ENCODE assay signal across 9 cellular contexts in genomic region chr7:100044719-100045118, GRCh38. TPM values are rescaled to one million over a fixed set of nuclear protein-coding genes. Genes with fewer than 3 reads are reported as not detected.
DNase-seq lines count a peak whose midpoint lies in the region; ATAC-seq, FAIRE-seq and TF ChIP-seq lines count a peak whose summit lies in the region.
"Had no signal": no experiment of that assay in that cellular context is flagged by ENCODE, and none has a peak within 500 bp of the region (broad histone marks: within the 10 kb centered on the region; RNA-seq: fewer than 3 reads in every experiment).

No MANE protein-coding gene starts in this region.

- H3K9me3 Mint-ChIP-seq in Caco-2 (ENCODE audit: unreplicated experiment) = peaks cover 5% of the 10 kb centered on the region
- no peaks in the 10 kb centered on the region for H3K9me3 Mint-ChIP-seq in stimulated activated naive CD8-positive, alpha-beta T cell treated with anti-CD3 and anti-CD28 coated beads, Interleukin-15, amount 100 ng/mL, for 72 hours
- H3K9me3 Mint-ChIP-seq: activated T-cell treated with anti-CD3 and anti-CD28 coated beads, Interleukin-2, amount 50 U/mL, for 4 hours had no signal

- POLR2A ChIA-PET in Caco-2 (lab: Charles Lee) (no interaction called here), HepG2 (lab: Yijun Ruan, JAX) (interaction anchor here (1.0 to 1.8 kb wide), 2 partner anchors 29 to 41 kb away, joined by 3 read pairs; partner anchors contain the start of gene ZKSCAN1)

- H3K36me3 ChIP-seq in Caco-2 (ENCODE audit: control insufficient read depth, insufficient read depth, low read length) (no peaks in the 10 kb centered on the region), HepG2 (replicated peaks in 1 of 2; ENCODE audit: control insufficient read depth in 1 of 2, insufficient read depth in 2 of 2, low read length in 2 of 2) (no peaks in the 10 kb centered on the region)

- TF ChIP-seq EP300 in HepG2 (IDR thresholded peaks at IDR 0.05; ENCODE audit: low read depth in 2 of 2, low read length in 2 of 2) = no peak
- no peak for TF ChIP-seq EP300 in HepG2 (CRISPR knock-in tag; IDR thresholded peaks at IDR 0.05; ENCODE audit: borderline replicate concordance)

- TF ChIP-seq CTCF in Caco-2 (IDR thresholded peaks at IDR 0.05; ENCODE audit: insufficient read depth in 1 of 2, low read depth in 1 of 2, low read length in 1 of 2, severe bottlenecking in 1 of 2, unreplicated experiment in 1 of 2) (peak in 1 of 2 experiments; percentile 37), HepG2 (CRISPR knock-in tag; IDR thresholded peaks at IDR 0.05) (peak; percentile 56)

- H3K4me1 ChIP-seq in Caco-2 = peaks cover 13% of the 10 kb centered on the region
- peaks cover 34% of the 10 kb centered on the region for H3K4me1 ChIP-seq in HepG2 (ENCODE audit: insufficient read depth, low read length)

- TF ChIP-seq RAD21 in HepG2 (CRISPR knock-in tag; IDR thresholded peaks at IDR 0.05) = no peak

- H3K4me2 ChIP-seq in HepG2 (ENCODE audit: low read depth, low read length) = no peak overlapping the region

- H3K9ac ChIP-seq in HepG2 (ENCODE audit: insufficient read depth, low read depth, low read length) = no peak overlapping the region

- H3K27ac Mint-ChIP-seq in Caco-2 (ENCODE audit: unreplicated experiment) (no peak overlapping the region), T-helper 17 cell (no peak overlapping the region)
- H3K27ac Mint-ChIP-seq in stimulated activated naive CD8-positive, alpha-beta T cell treated with anti-CD3 and anti-CD28 coated beads, Interleukin-15, amount 100 ng/mL, for 72 hours = no peak overlapping the region

- 70% methylated on average over 6 of the region's 6 CpGs for WGBS in HepG2 (ENCODE audit: low lambda C conversion rate)

- no peaks in the 10 kb centered on the region for H3K27me3 ChIP-seq in Caco-2 (replicated peaks; ENCODE audit: control insufficient read depth, insufficient read depth, low read length)
- no peaks in the 10 kb centered on the region for H3K27me3 ChIP-seq in HepG2 (ENCODE audit: control insufficient read depth in 1 of 2, insufficient read depth in 2 of 2, low read length in 2 of 2)

- ATAC-seq in T-helper 17 cell = no peak
- ATAC-seq in HepG2 = peak; percentile 24; the same call in 2 of the 3 replicates
- ATAC-seq in GM18873 (IDR thresholded peaks at IDR 0.05; ENCODE audit: low FRiP score, unreplicated experiment) = no peak
- ATAC-seq in HG02870 (IDR thresholded peaks at IDR 0.05; ENCODE audit: unreplicated experiment) = no peak
- no peak for ATAC-seq in stimulated activated naive CD8-positive, alpha-beta T cell treated with anti-CD3 and anti-CD28 coated beads, Interleukin-15, amount 100 ng/mL, for 72 hours
- ATAC-seq: activated T-cell treated with anti-CD3 and anti-CD28 coated beads, Interleukin-2, amount 50 U/mL, for 4 hours had no signal

- TF ChIP-seq POLR2A in HepG2 (IDR thresholded peaks at IDR 0.05; ENCODE audit: insufficient read depth in 1 of 2, low read depth in 2 of 2, low read length in 2 of 2) = no peak

- intact Hi-C loops in Caco-2 (cut with micrococcal nuclease; ENCODE audit: unreplicated experiment) (no loop called here), HepG2 (cut with micrococcal nuclease; ENCODE audit: unreplicated experiment) (no loop called here)

- no peak overlapping the region for H3K27ac ChIP-seq in HepG2 (ENCODE audit: extremely low read length, insufficient read depth, low read length)

- BruUV-seq in Caco-2 (replicated peaks; lab: Mats Ljungman, UMichigan) (no TSS peak), HepG2 (replicated peaks; lab: Mats Ljungman, UMichigan) (no TSS peak)

- in situ Hi-C loops in HepG2 (cut with HindIII; ENCODE audit: extremely low pct_ligation_motif_present, low pct_unique_long_range_greater_than_20kb) = no loop called here

- H3K4me3 ChIP-seq in Caco-2 (ENCODE audit: low read depth, low read length) = no peak overlapping the region
- H3K4me3 ChIP-seq in HepG2 (replicated peaks in 1 of 3; ENCODE audit: insufficient read depth in 1 of 3, low read depth in 2 of 3, low read length in 3 of 3) = no peak overlapping the region

- FAIRE-seq in GM19239 (lab: Jason Lieb, UNC) (no peak), HepG2 (lab: Jason Lieb, UNC) (no peak)

- DNase-seq in Caco-2 (peak; percentile 29 to 42), GM19239 (ENCODE audit: insufficient read length, low spot score) (peak; percentile 26), T-helper 17 cell (no peak), HepG2 (ENCODE audit: low spot score) (no peak), NCI-H1417 treated with DMSO at 0.1 percent for 48 hours (lab: John Stamatoyannopoulos, UW) (no peak)
- no peak for DNase-seq in stimulated activated naive CD8-positive, alpha-beta T cell treated with anti-CD3 and anti-CD28 coated beads, Interleukin-15, amount 100 ng/mL, for 72 hours
- DNase-seq: activated T-cell treated with anti-CD3 and anti-CD28 coated beads, Interleukin-2, amount 50 U/mL, for 4 hours had no signal

- H3K4me1 Mint-ChIP-seq in Caco-2 (ENCODE audit: low read depth, unreplicated experiment) (peaks cover 7% of the 10 kb centered on the region), T-helper 17 cell (peaks cover 8% of the 10 kb centered on the region)
- peaks cover 19% of the 10 kb centered on the region for H3K4me1 Mint-ChIP-seq in stimulated activated naive CD8-positive, alpha-beta T cell treated with anti-CD3 and anti-CD28 coated beads, Interleukin-15, amount 100 ng/mL, for 72 hours

- peaks cover 4% of the 10 kb centered on the region for H3K36me3 Mint-ChIP-seq in Caco-2 (ENCODE audit: insufficient read depth, unreplicated experiment)
- H3K36me3 Mint-ChIP-seq in T-helper 17 cell (ENCODE audit: low read depth) = no peaks in the 10 kb centered on the region

- H3K79me2 ChIP-seq in HepG2 (ENCODE audit: insufficient read depth, low read length) = no peaks in the 10 kb centered on the region

- CTCF ChIA-PET in Caco-2 (lab: Charles Lee) = interaction anchor here (0.6 kb wide), 1 partner anchor 58 kb away, joined by 4 read pairs; no protein-coding TSS in a partner anchor
- CTCF ChIA-PET in HepG2 (lab: Yijun Ruan, JAX; ENCODE audit: low intra/inter-chr PET ratio, low total read pairs) = interaction anchor here (0.7 kb wide), 1 partner anchor 51 kb away, joined by 3 read pairs; no protein-coding TSS in a partner anchor

- H2AFZ ChIP-seq in HepG2 (ENCODE audit: low read length) = no peak overlapping the region

- H3K27me3 Mint-ChIP-seq in Caco-2 (ENCODE audit: insufficient read depth, unreplicated experiment) (no peaks in the 10 kb centered on the region), T-helper 17 cell (no peaks in the 10 kb centered on the region)
- no peaks in the 10 kb centered on the region for H3K27me3 Mint-ChIP-seq in stimulated activated naive CD8-positive, alpha-beta T cell treated with anti-CD3 and anti-CD28 coated beads, Interleukin-15, amount 100 ng/mL, for 72 hours

- H3K9me3 ChIP-seq in Caco-2 (no peaks in the 10 kb centered on the region), T-helper 17 cell (ENCODE audit: control insufficient read depth, low read length, poor library complexity, severe bottlenecking) (no peaks in the 10 kb centered on the region), HepG2 (ENCODE audit: low read length) (no peaks in the 10 kb centered on the region)

- H4K20me1 ChIP-seq in HepG2 (ENCODE audit: insufficient read depth, low read length) = no peaks in the 10 kb centered on the region

- H3K4me3 Mint-ChIP-seq in Caco-2 (ENCODE audit: unreplicated experiment) = no peak overlapping the region
- peak overlapping the region; percentile 33 for H3K4me3 Mint-ChIP-seq in T-helper 17 cell
- no peak overlapping the region for H3K4me3 Mint-ChIP-seq in stimulated activated naive CD8-positive, alpha-beta T cell treated with anti-CD3 and anti-CD28 coated beads, Interleukin-15, amount 100 ng/mL, for 72 hours
- H3K4me3 Mint-ChIP-seq: activated T-cell treated with anti-CD3 and anti-CD28 coated beads, Interleukin-2, amount 50 U/mL, for 4 hours had no signal

RNA-seq across cellular contexts. Expression of gene ZSCAN21, which starts 4.9 kb away (rescaled TPM):
- total RNA-seq in Caco-2 (2022) = 15.2 and 16.7 TPM in 2 replicates
- total RNA-seq in T-helper 17 cell = 1 to 10 TPM; 4.2 to 5.2 TPM
- 10.0 and 11.8 TPM in 2 replicates for total RNA-seq in HepG2 (2016; rRNA removed; fragmentation: Illumina TruSeq; extraction: Trizol)
- total RNA-seq in HepG2 (2016; cell fraction: cytosol; rRNA removed; fragmentation: Illumina TruSeq; extraction: Trizol; ENCODE audit: low read depth) = 3.2 and 3.8 TPM in 2 replicates
- 9.0 and 11.1 TPM in 2 replicates for total RNA-seq in HepG2 (2016; cell fraction: insoluble cytoplasmic fraction; rRNA removed; fragmentation: Illumina TruSeq; extraction: Trizol)
- 5.6 and 5.8 TPM in 2 replicates for total RNA-seq in HepG2 (2016; cell fraction: membrane; rRNA removed; fragmentation: Illumina TruSeq; extraction: Trizol)
- 6.2 and 6.3 TPM in 2 replicates for total RNA-seq in HepG2 (2016; cell fraction: nucleus; rRNA removed; fragmentation: Illumina TruSeq; extraction: Trizol)
- polyA plus RNA-seq in HepG2 (2011; rRNA removed) = 7.0 and 8.5 TPM in 2 replicates
- 6.5 and 7.7 TPM in 2 replicates for polyA plus RNA-seq in HepG2 (2011; cell fraction: cytosol; rRNA removed)
- polyA plus RNA-seq in HepG2 (2011; cell fraction: nucleus; rRNA removed) = 4.4 and 4.7 TPM in 2 replicates
- polyA plus RNA-seq in HepG2 (2012) = 5.6 and 6.7 TPM in 2 replicates
- polyA plus RNA-seq in HepG2 (2016; cell fraction: cytosol; fragmentation: Illumina TruSeq; extraction: Trizol; ENCODE audit: low read depth) = 1.5 and 1.7 TPM in 2 replicates
- 10.0 and 11.5 TPM in 2 replicates for polyA plus RNA-seq in HepG2 (2016; cell fraction: insoluble cytoplasmic fraction; fragmentation: Illumina TruSeq; extraction: Trizol; ENCODE audit: low read depth)
- 3.1 and 3.5 TPM in 2 replicates for polyA plus RNA-seq in HepG2 (2016; cell fraction: membrane; fragmentation: Illumina TruSeq; extraction: Trizol; ENCODE audit: low read depth)
- 8.6 and 9.3 TPM in 2 replicates for polyA plus RNA-seq in HepG2 (2016; cell fraction: nucleus; fragmentation: Illumina TruSeq; extraction: Trizol; ENCODE audit: insufficient read depth, low read depth)
- 4.0 and 4.9 TPM in 2 replicates for polyA minus RNA-seq in HepG2 (2011; rRNA and poly(A)+ RNA removed; ENCODE audit: low replicate concordance)
- 2.6 and 5.7 TPM in 2 replicates for polyA minus RNA-seq in HepG2 (2011; cell fraction: cytosol; rRNA and poly(A)+ RNA removed)
- polyA minus RNA-seq in HepG2 (2011; cell fraction: nucleus; rRNA and poly(A)+ RNA removed) = 3.1 and 4.2 TPM in 2 replicates

RNA-seq across cellular contexts. Expression of gene ZKSCAN1, which starts 29.3 kb away (rescaled TPM):
- total RNA-seq in Caco-2 (2022) (44.8 and 47.5 TPM in 2 replicates), T-helper 17 cell (10 to 100 TPM; 51.1 to 58.6 TPM), HepG2 (2016; rRNA removed; fragmentation: Illumina TruSeq; extraction: Trizol) (60.6 and 64.5 TPM in 2 replicates)
- total RNA-seq in HepG2 (2016; cell fraction: cytosol; rRNA removed; fragmentation: Illumina TruSeq; extraction: Trizol; ENCODE audit: low read depth) = 591 and 606 TPM in 2 replicates
- 52.3 and 68.3 TPM in 2 replicates for total RNA-seq in HepG2 (2016; cell fraction: insoluble cytoplasmic fraction; rRNA removed; fragmentation: Illumina TruSeq; extraction: Trizol)
- 187 and 224 TPM in 2 replicates for total RNA-seq in HepG2 (2016; cell fraction: membrane; rRNA removed; fragmentation: Illumina TruSeq; extraction: Trizol)
- 44.7 and 53.4 TPM in 2 replicates for total RNA-seq in HepG2 (2016; cell fraction: nucleus; rRNA removed; fragmentation: Illumina TruSeq; extraction: Trizol)
- polyA plus RNA-seq in HepG2 (2011; rRNA removed) = 46.0 and 46.4 TPM in 2 replicates
- 21.4 and 28.4 TPM in 2 replicates for polyA plus RNA-seq in HepG2 (2011; cell fraction: cytosol; rRNA removed)
- polyA plus RNA-seq in HepG2 (2011; cell fraction: nucleus; rRNA removed) = 34.0 and 37.5 TPM in 2 replicates
- polyA plus RNA-seq in HepG2 (2012) = 28.8 and 32.8 TPM in 2 replicates
- polyA plus RNA-seq in HepG2 (2016; cell fraction: cytosol; fragmentation: Illumina TruSeq; extraction: Trizol; ENCODE audit: low read depth) = 2.2 and 2.3 TPM in 2 replicates
- 25.2 and 27.2 TPM in 2 replicates for polyA plus RNA-seq in HepG2 (2016; cell fraction: insoluble cytoplasmic fraction; fragmentation: Illumina TruSeq; extraction: Trizol; ENCODE audit: low read depth)
- 4.6 and 5.7 TPM in 2 replicates for polyA plus RNA-seq in HepG2 (2016; cell fraction: membrane; fragmentation: Illumina TruSeq; extraction: Trizol; ENCODE audit: low read depth)
- polyA plus RNA-seq in HepG2 (2016; cell fraction: nucleus; fragmentation: Illumina TruSeq; extraction: Trizol; ENCODE audit: insufficient read depth, low read depth) = 83.3 and 87.6 TPM in 2 replicates
- polyA minus RNA-seq in HepG2 (2011; rRNA and poly(A)+ RNA removed; ENCODE audit: low replicate concordance) = 56.7 and 119 TPM in 2 replicates
- polyA minus RNA-seq in HepG2 (2011; cell fraction: cytosol; rRNA and poly(A)+ RNA removed) = 60.1 and 60.2 TPM in 2 replicates
- polyA minus RNA-seq in HepG2 (2011; cell fraction: nucleus; rRNA and poly(A)+ RNA removed) = 53.6 and 70.4 TPM in 2 replicates

RNA-seq across cellular contexts. Expression of gene ZNF3, which starts 36.8 kb away (rescaled TPM):
- 37.8 and 41.1 TPM in 2 replicates for total RNA-seq in Caco-2 (2022)
- total RNA-seq in T-helper 17 cell = 10 to 100 TPM; 42.3 to 45.2 TPM
- 53.2 and 56.9 TPM in 2 replicates for total RNA-seq in HepG2 (2016; rRNA removed; fragmentation: Illumina TruSeq; extraction: Trizol)
- total RNA-seq in HepG2 (2016; cell fraction: cytosol; rRNA removed; fragmentation: Illumina TruSeq; extraction: Trizol; ENCODE audit: low read depth) = 14.5 and 17.2 TPM in 2 replicates
- total RNA-seq in HepG2 (2016; cell fraction: insoluble cytoplasmic fraction; rRNA removed; fragmentation: Illumina TruSeq; extraction: Trizol) = 49.6 and 57.2 TPM in 2 replicates
- 31.0 and 33.2 TPM in 2 replicates for total RNA-seq in HepG2 (2016; cell fraction: membrane; rRNA removed; fragmentation: Illumina TruSeq; extraction: Trizol)
- total RNA-seq in HepG2 (2016; cell fraction: nucleus; rRNA removed; fragmentation: Illumina TruSeq; extraction: Trizol) = 75.6 and 79.7 TPM in 2 replicates
- polyA plus RNA-seq in HepG2 (2011; rRNA removed) = 29.1 and 33.7 TPM in 2 replicates
- 14.7 and 19.2 TPM in 2 replicates for polyA plus RNA-seq in HepG2 (2011; cell fraction: cytosol; rRNA removed)
- 57.3 and 62.4 TPM in 2 replicates for polyA plus RNA-seq in HepG2 (2011; cell fraction: nucleus; rRNA removed)
- 30.0 and 30.2 TPM in 2 replicates for polyA plus RNA-seq in HepG2 (2012)
- 5.1 and 5.2 TPM in 2 replicates for polyA plus RNA-seq in HepG2 (2016; cell fraction: cytosol; fragmentation: Illumina TruSeq; extraction: Trizol; ENCODE audit: low read depth)
- polyA plus RNA-seq in HepG2 (2016; cell fraction: insoluble cytoplasmic fraction; fragmentation: Illumina TruSeq; extraction: Trizol; ENCODE audit: low read depth) = 35.8 and 38.2 TPM in 2 replicates
- polyA plus RNA-seq in HepG2 (2016; cell fraction: membrane; fragmentation: Illumina TruSeq; extraction: Trizol; ENCODE audit: low read depth) = 12.2 and 13.7 TPM in 2 replicates
- polyA plus RNA-seq in HepG2 (2016; cell fraction: nucleus; fragmentation: Illumina TruSeq; extraction: Trizol; ENCODE audit: insufficient read depth, low read depth) = 98.1 and 100 TPM in 2 replicates
- polyA minus RNA-seq in HepG2 (2011; rRNA and poly(A)+ RNA removed; ENCODE audit: low replicate concordance) = 32.6 and 73.5 TPM in 2 replicates
- polyA minus RNA-seq in HepG2 (2011; cell fraction: cytosol; rRNA and poly(A)+ RNA removed) = 17.8 and 19.3 TPM in 2 replicates
- polyA minus RNA-seq in HepG2 (2011; cell fraction: nucleus; rRNA and poly(A)+ RNA removed) = 103 and 106 TPM in 2 replicates

RNA-seq across cellular contexts. Expression of gene COPS6, which starts 44.0 kb away (rescaled TPM):
- 142 and 150 TPM in 2 replicates for total RNA-seq in Caco-2 (2022)
- total RNA-seq in T-helper 17 cell = 10 to 100 TPM; 62.5 to 64.7 TPM
- 33.4 and 64.4 TPM in 2 replicates for total RNA-seq in HepG2 (2016; rRNA removed; fragmentation: Illumina TruSeq; extraction: Trizol)
- 9.5 and 10.2 TPM in 2 replicates for total RNA-seq in HepG2 (2016; cell fraction: cytosol; rRNA removed; fragmentation: Illumina TruSeq; extraction: Trizol; ENCODE audit: low read depth)
- 36.3 and 62.5 TPM in 2 replicates for total RNA-seq in HepG2 (2016; cell fraction: insoluble cytoplasmic fraction; rRNA removed; fragmentation: Illumina TruSeq; extraction: Trizol)
- 15.0 and 17.1 TPM in 2 replicates for total RNA-seq in HepG2 (2016; cell fraction: membrane; rRNA removed; fragmentation: Illumina TruSeq; extraction: Trizol)
- 28.6 and 31.2 TPM in 2 replicates for total RNA-seq in HepG2 (2016; cell fraction: nucleus; rRNA removed; fragmentation: Illumina TruSeq; extraction: Trizol)
- polyA plus RNA-seq in HepG2 (2011; rRNA removed) = 117 and 124 TPM in 2 replicates
- polyA plus RNA-seq in HepG2 (2011; cell fraction: cytosol; rRNA removed) = 122 and 127 TPM in 2 replicates
- polyA plus RNA-seq in HepG2 (2011; cell fraction: nucleus; rRNA removed) = 63.0 and 72.5 TPM in 2 replicates
- polyA plus RNA-seq in HepG2 (2012) = 71.1 and 91.2 TPM in 2 replicates
- polyA plus RNA-seq in HepG2 (2016; cell fraction: cytosol; fragmentation: Illumina TruSeq; extraction: Trizol; ENCODE audit: low read depth) = 26.8 and 27.5 TPM in 2 replicates
- 132 and 136 TPM in 2 replicates for polyA plus RNA-seq in HepG2 (2016; cell fraction: insoluble cytoplasmic fraction; fragmentation: Illumina TruSeq; extraction: Trizol; ENCODE audit: low read depth)
- polyA plus RNA-seq in HepG2 (2016; cell fraction: membrane; fragmentation: Illumina TruSeq; extraction: Trizol; ENCODE audit: low read depth) = 25.7 and 26.0 TPM in 2 replicates
- polyA plus RNA-seq in HepG2 (2016; cell fraction: nucleus; fragmentation: Illumina TruSeq; extraction: Trizol; ENCODE audit: insufficient read depth, low read depth) = 83.2 and 85.6 TPM in 2 replicates
- polyA minus RNA-seq in HepG2 (2011; rRNA and poly(A)+ RNA removed; ENCODE audit: low replicate concordance) = 104 and 348 TPM in 2 replicates
- 44.1 and 55.6 TPM in 2 replicates for polyA minus RNA-seq in HepG2 (2011; cell fraction: cytosol; rRNA and poly(A)+ RNA removed)
- polyA minus RNA-seq in HepG2 (2011; cell fraction: nucleus; rRNA and poly(A)+ RNA removed) = 29.6 and 33.3 TPM in 2 replicates

RNA-seq across cellular contexts. Expression of gene MCM7, which starts 56.5 kb away (rescaled TPM):
- total RNA-seq in Caco-2 (2022) (227 and 240 TPM in 2 replicates), T-helper 17 cell (100 to 1,000 TPM; 111 to 119 TPM), HepG2 (2016; rRNA removed; fragmentation: Illumina TruSeq; extraction: Trizol) (214 and 229 TPM in 2 replicates)
- 19.3 and 25.3 TPM in 2 replicates for total RNA-seq in HepG2 (2016; cell fraction: cytosol; rRNA removed; fragmentation: Illumina TruSeq; extraction: Trizol; ENCODE audit: low read depth)
- total RNA-seq in HepG2 (2016; cell fraction: insoluble cytoplasmic fraction; rRNA removed; fragmentation: Illumina TruSeq; extraction: Trizol) = 222 and 231 TPM in 2 replicates
- 36.3 and 40.6 TPM in 2 replicates for total RNA-seq in HepG2 (2016; cell fraction: membrane; rRNA removed; fragmentation: Illumina TruSeq; extraction: Trizol)
- 158 and 170 TPM in 2 replicates for total RNA-seq in HepG2 (2016; cell fraction: nucleus; rRNA removed; fragmentation: Illumina TruSeq; extraction: Trizol)
- polyA plus RNA-seq in HepG2 (2011; rRNA removed) = 74.6 and 84.5 TPM in 2 replicates
- polyA plus RNA-seq in HepG2 (2011; cell fraction: cytosol; rRNA removed) = 43.5 and 88.2 TPM in 2 replicates
- 179 and 250 TPM in 2 replicates for polyA plus RNA-seq in HepG2 (2011; cell fraction: nucleus; rRNA removed)
- polyA plus RNA-seq in HepG2 (2012) = 55.3 and 79.0 TPM in 2 replicates
- 13.7 and 15.9 TPM in 2 replicates for polyA plus RNA-seq in HepG2 (2016; cell fraction: cytosol; fragmentation: Illumina TruSeq; extraction: Trizol; ENCODE audit: low read depth)
- 184 and 192 TPM in 2 replicates for polyA plus RNA-seq in HepG2 (2016; cell fraction: insoluble cytoplasmic fraction; fragmentation: Illumina TruSeq; extraction: Trizol; ENCODE audit: low read depth)
- 21.2 and 24.5 TPM in 2 replicates for polyA plus RNA-seq in HepG2 (2016; cell fraction: membrane; fragmentation: Illumina TruSeq; extraction: Trizol; ENCODE audit: low read depth)
- polyA plus RNA-seq in HepG2 (2016; cell fraction: nucleus; fragmentation: Illumina TruSeq; extraction: Trizol; ENCODE audit: insufficient read depth, low read depth) = 208 and 214 TPM in 2 replicates
- polyA minus RNA-seq in HepG2 (2011; rRNA and poly(A)+ RNA removed; ENCODE audit: low replicate concordance) = 187 and 581 TPM in 2 replicates
- 44.7 and 74.8 TPM in 2 replicates for polyA minus RNA-seq in HepG2 (2011; cell fraction: cytosol; rRNA and poly(A)+ RNA removed)
- 108 and 139 TPM in 2 replicates for polyA minus RNA-seq in HepG2 (2011; cell fraction: nucleus; rRNA and poly(A)+ RNA removed)

Comparison
In these comparisons a context has a peak if more than half of its experiments do, and no peak if none do; other contexts are left out.
1. DNase-seq: peak in Caco-2 (2 of 2) and GM19239 (single experiment); none in T-helper 17 cell (0 of 3), HepG2 (single experiment), NCI-H1417 treated with DMSO at 0.1 percent for 48 hours (single experiment) and stimulated activated naive CD8-positive, alpha-beta T cell treated with anti-CD3 and anti-CD28 coated beads, Interleukin-15, amount 100 ng/mL, for 72 hours (0 of 2).